1 cellular context compared by ENCODE assay signal in the genomic region with DNA sequence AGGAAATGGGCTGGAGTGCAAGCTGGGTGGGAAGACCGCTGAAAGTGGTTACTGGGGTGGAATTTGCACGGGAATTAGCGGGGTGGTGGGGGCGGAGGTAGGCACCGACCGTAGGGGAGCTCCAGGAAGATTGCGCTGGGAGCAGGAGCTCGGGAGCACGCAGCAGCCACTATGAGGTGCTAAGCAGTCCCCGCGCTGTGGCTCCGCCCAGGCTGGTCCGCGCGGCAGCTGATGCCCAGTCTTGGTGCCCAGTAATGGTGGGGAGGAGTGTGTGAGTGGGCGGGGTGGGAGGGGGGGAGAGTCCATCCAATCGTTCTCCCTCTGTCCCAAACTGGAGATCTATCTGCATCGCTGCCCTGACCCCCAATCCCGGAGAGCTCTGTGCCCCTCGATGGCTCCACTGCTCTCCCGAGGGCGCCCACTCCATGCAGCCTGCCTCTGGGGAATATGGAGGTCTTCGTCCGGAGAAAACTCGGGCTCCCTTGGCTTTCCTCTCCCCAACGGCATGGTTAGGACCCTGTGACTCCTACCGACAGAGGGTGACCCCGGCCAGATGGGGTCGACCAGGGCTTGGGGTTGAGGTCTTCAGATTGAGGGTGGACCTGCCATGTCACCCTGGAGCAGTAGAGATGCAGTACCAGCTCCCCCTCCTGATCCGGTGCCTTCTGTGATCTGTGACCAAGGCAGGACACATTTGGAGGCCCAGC.
TF ChIP-seq lines count a peak whose summit lies in the region.

No MANE protein-coding gene starts in this region.

TF ChIP-seq in HepG2, 621 proteins besides CTCF, POLR2A, EP300 and RAD21:
- no peak for TF ChIP-seq PPARG (CRISPR knock-in tag; conservative IDR thresholded peaks at IDR 0.05)
- TF ChIP-seq SMAD3 (CRISPR knock-in tag; IDR thresholded peaks at IDR 0.05): no peak
- no peak for TF ChIP-seq ISL2 (CRISPR knock-in tag; IDR thresholded peaks at IDR 0.05)
- 0 out of 2 replicates have a peak, but pooled peaks have one; percentile 1 for TF ChIP-seq DMAP1 (CRISPR knock-in tag; IDR thresholded peaks at IDR 0.05)
- TF ChIP-seq ZNF30 (CRISPR knock-in tag; IDR thresholded peaks at IDR 0.05): 0 out of 2 replicates have a peak, but pooled peaks have one; percentile 50
- no peak for TF ChIP-seq AGO2 (optimal IDR thresholded peaks at IDR 0.05; ENCODE audit: low read depth, low read length)
- TF ChIP-seq ZIK1 (CRISPR knock-in tag; IDR thresholded peaks at IDR 0.05; ENCODE audit: borderline replicate concordance, low read depth): no peak
- no peak for TF ChIP-seq GATAD1 (CRISPR knock-in tag; IDR thresholded peaks at IDR 0.05)
- TF ChIP-seq, protein P1, sequence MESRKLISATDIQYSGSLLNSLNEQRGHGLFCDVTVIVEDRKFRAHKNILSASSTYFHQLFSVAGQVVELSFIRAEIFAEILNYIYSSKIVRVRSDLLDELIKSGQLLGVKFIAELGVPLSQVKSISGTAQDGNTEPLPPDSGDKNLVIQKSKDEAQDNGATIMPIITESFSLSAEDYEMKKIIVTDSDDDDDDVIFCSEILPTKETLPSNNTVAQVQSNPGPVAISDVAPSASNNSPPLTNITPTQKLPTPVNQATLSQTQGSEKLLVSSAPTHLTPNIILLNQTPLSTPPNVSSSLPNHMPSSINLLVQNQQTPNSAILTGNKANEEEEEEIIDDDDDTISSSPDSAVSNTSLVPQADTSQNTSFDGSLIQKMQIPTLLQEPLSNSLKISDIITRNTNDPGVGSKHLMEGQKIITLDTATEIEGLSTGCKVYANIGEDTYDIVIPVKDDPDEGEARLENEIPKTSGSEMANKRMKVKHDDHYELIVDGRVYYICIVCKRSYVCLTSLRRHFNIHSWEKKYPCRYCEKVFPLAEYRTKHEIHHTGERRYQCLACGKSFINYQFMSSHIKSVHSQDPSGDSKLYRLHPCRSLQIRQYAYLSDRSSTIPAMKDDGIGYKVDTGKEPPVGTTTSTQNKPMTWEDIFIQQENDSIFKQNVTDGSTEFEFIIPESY (CRISPR knock-in tag; IDR thresholded peaks at IDR 0.05): peak; percentile 46; the same call in 1 of the 2 replicates
